In genomic region chr17:43367588-43368242, GRCh38 we compare ENCODE assay signal across 8 cellular contexts. TPM values are rescaled to one million over a fixed set of nuclear protein-coding genes. Genes with fewer than 3 reads are reported as not detected.
A peak's percentile ranks its signal among the peaks of the same experiment; 100 is the strongest.
DNase-seq lines count a peak whose midpoint lies in the region; ATAC-seq and TF ChIP-seq lines count a peak whose summit lies in the region.

No MANE protein-coding gene starts in this region.

- H3K36me3 ChIP-seq in CD8-positive, alpha-beta T cell (ENCODE audit: insufficient read depth, low read length) = no peaks in the 10 kb centered on the region
- no peaks in the 10 kb centered on the region for H3K36me3 ChIP-seq in osteoblast (ENCODE audit: insufficient read depth, low read length)

- H3K9me3 Mint-ChIP-seq in CD8-positive, alpha-beta T cell = no peaks in the 10 kb centered on the region
- H3K9me3 Mint-ChIP-seq in activated T-cell treated with anti-CD3 and anti-CD28 coated beads, Interleukin-2, amount 50 U/mL, for 72 hours = no peaks in the 10 kb centered on the region

- peak overlapping the region; percentile 73 for H3K4me3 ChIP-seq in CD8-positive, alpha-beta T cell (ENCODE audit: low read depth, low read length)
- H3K4me3 ChIP-seq in osteoblast (ENCODE audit: insufficient read depth, low read length) = peak overlapping the region; percentile 72

- CTCF ChIA-PET in CD8-positive, alpha-beta T cell (lab: Charles Lee) = interaction anchor here (0.6 to 5.1 kb wide), 11 partner anchors 11 to 343 kb away, joined by 3 to 24 read pairs (median 4); partner anchors contain the start of gene DHX8

- no peaks in the 10 kb centered on the region for H3K27me3 ChIP-seq in CD8-positive, alpha-beta T cell (ENCODE audit: insufficient read depth, low read length)
- H3K27me3 ChIP-seq in osteoblast (ENCODE audit: insufficient read depth, low read length) = no peaks in the 10 kb centered on the region

- no peaks in the 10 kb centered on the region for H3K27me3 Mint-ChIP-seq in CD8-positive, alpha-beta T cell (ENCODE audit: low read depth)
- no peaks in the 10 kb centered on the region for H3K27me3 Mint-ChIP-seq in activated T-cell treated with anti-CD3 and anti-CD28 coated beads, Interleukin-2, amount 50 U/mL, for 72 hours (ENCODE audit: low read depth)

- H2AFZ ChIP-seq in osteoblast (ENCODE audit: low read length) = peak overlapping the region; percentile 74

- H3K36me3 Mint-ChIP-seq in CD8-positive, alpha-beta T cell = peaks cover 2% of the 10 kb centered on the region
- no peaks in the 10 kb centered on the region for H3K36me3 Mint-ChIP-seq in activated T-cell treated with anti-CD3 and anti-CD28 coated beads, Interleukin-2, amount 50 U/mL, for 72 hours (ENCODE audit: insufficient read depth in 2 of 2)

- TF ChIP-seq CTCF in CD8-positive, alpha-beta T cell (IDR thresholded peaks at IDR 0.05) = no peak
- TF ChIP-seq CTCF in osteoblast (IDR thresholded peaks at IDR 0.05; ENCODE audit: extremely low read depth, low read depth, low read length) = no peak

- peaks cover 20% of the 10 kb centered on the region for H3K4me1 ChIP-seq in CD8-positive, alpha-beta T cell (ENCODE audit: insufficient read depth, low read length)
- H3K4me1 ChIP-seq in osteoblast (ENCODE audit: insufficient read depth, low read length) = peaks cover 20% of the 10 kb centered on the region

- H4K20me1 ChIP-seq in osteoblast (ENCODE audit: insufficient read depth, low read length) = no peaks in the 10 kb centered on the region

- H3K4me1 Mint-ChIP-seq in CD8-positive, alpha-beta T cell (ENCODE audit: low read depth) = peaks cover 39% of the 10 kb centered on the region
- H3K4me1 Mint-ChIP-seq in activated T-cell treated with anti-CD3 and anti-CD28 coated beads, Interleukin-2, amount 50 U/mL, for 72 hours (ENCODE audit: low read depth) = peaks cover 59% of the 10 kb centered on the region

- intact Hi-C loops in CD8-positive, alpha-beta T cell (cut with DNase I, micrococcal nuclease) = loop anchor here (1.0 to 2.0 kb wide), 5 partner anchors 7 to 197 kb away; partner anchors contain the start of gene NBR1 (in 1 of the 2)

- ATAC-seq in CD8-positive, alpha-beta T cell = peak; percentile 57
- ATAC-seq in GM19324 (IDR thresholded peaks at IDR 0.05; ENCODE audit: low FRiP score, unreplicated experiment) (peak; percentile 29), HG03521 (IDR thresholded peaks at IDR 0.05; ENCODE audit: unreplicated experiment) (peak; percentile 28), HG02884 (IDR thresholded peaks at IDR 0.05; ENCODE audit: unreplicated experiment) (no peak)
- peak; percentile 67 to 70 for ATAC-seq in activated T-cell treated with anti-CD3 and anti-CD28 coated beads, Interleukin-2, amount 50 U/mL, for 72 hours (replicated peaks in 1 of 2)

- peak in 5 of 7 experiments; percentile 8 to 25 (median 18) for DNase-seq in CD8-positive, alpha-beta T cell
- DNase-seq in NCI-H82 (lab: John Stamatoyannopoulos, UW) (peak; percentile 90), fibroblast of the conjunctiva (ENCODE audit: low read depth) (peak; percentile 84), osteoblast (ENCODE audit: insufficient read length, low spot score, missing footprints) (peak; percentile 82)
- DNase-seq in activated T-cell treated with anti-CD3 and anti-CD28 coated beads, Interleukin-2, amount 50 U/mL, for 72 hours = peak; percentile 88 to 92

- H3K79me2 ChIP-seq in osteoblast (ENCODE audit: insufficient read depth, low read length) = no peaks in the 10 kb centered on the region

- peak overlapping the region; percentile 82 for H3K4me2 ChIP-seq in osteoblast (ENCODE audit: insufficient read depth, low read length)

- peak overlapping the region; percentile 97 for H3K4me3 Mint-ChIP-seq in CD8-positive, alpha-beta T cell
- H3K4me3 Mint-ChIP-seq in activated T-cell treated with anti-CD3 and anti-CD28 coated beads, Interleukin-2, amount 50 U/mL, for 72 hours = peak overlapping the region; percentile 79 to 92

- POLR2A ChIA-PET in CD8-positive, alpha-beta T cell (lab: Charles Lee) = interaction anchor here (0.6 to 5.2 kb wide), 36 partner anchors 9 to 1794 kb away, joined by 3 to 186 read pairs (median 6); partner anchors contain the start of genes ARL4D, BECN1, DHX8 and IFI35

- no peaks in the 10 kb centered on the region for H3K9me3 ChIP-seq in CD8-positive, alpha-beta T cell (ENCODE audit: low read length)
- no peaks in the 10 kb centered on the region for H3K9me3 ChIP-seq in osteoblast (ENCODE audit: low read depth, low read length)

- peak overlapping the region; percentile 100 for H3K27ac Mint-ChIP-seq in CD8-positive, alpha-beta T cell
- peak overlapping the region; percentile 100 for H3K27ac Mint-ChIP-seq in activated T-cell treated with anti-CD3 and anti-CD28 coated beads, Interleukin-2, amount 50 U/mL, for 72 hours

- peak overlapping the region; percentile 97 for H3K27ac ChIP-seq in CD8-positive, alpha-beta T cell (ENCODE audit: low read depth, low read length)
- peak overlapping the region; percentile 100 for H3K27ac ChIP-seq in osteoblast (ENCODE audit: low read depth, low read length)

RNA-seq across cellular contexts. Expression of gene ARL4D, which starts 31.1 kb away (rescaled TPM):
- 1 to 10 TPM; 2.9 to 4.1 TPM for total RNA-seq in CD8-positive, alpha-beta T cell
- total RNA-seq in activated T-cell treated with anti-CD3 and anti-CD28 coated beads, Interleukin-2, amount 50 U/mL, for 72 hours = 1 to 10 TPM; 3.2 to 3.6 TPM
- total RNA-seq in osteoblast = 12.1 and 18.8 TPM in 2 replicates

Comparison
In these comparisons a context has a peak if more than half of its experiments do, and no peak if none do; other contexts are left out.
1. DNase-seq: peak in every context shown above with its lines; median percentile 90 in NCI-H82; 90 in activated T-cell treated with anti-CD3 and anti-CD28 coated beads, Interleukin-2, amount 50 U/mL, for 72 hours; 84 in fibroblast of the conjunctiva; 82 in osteoblast; 18 in CD8-positive, alpha-beta T cell.